Comparison of ENCODE assay signal across 2 cellular contexts in the genomic region with DNA sequence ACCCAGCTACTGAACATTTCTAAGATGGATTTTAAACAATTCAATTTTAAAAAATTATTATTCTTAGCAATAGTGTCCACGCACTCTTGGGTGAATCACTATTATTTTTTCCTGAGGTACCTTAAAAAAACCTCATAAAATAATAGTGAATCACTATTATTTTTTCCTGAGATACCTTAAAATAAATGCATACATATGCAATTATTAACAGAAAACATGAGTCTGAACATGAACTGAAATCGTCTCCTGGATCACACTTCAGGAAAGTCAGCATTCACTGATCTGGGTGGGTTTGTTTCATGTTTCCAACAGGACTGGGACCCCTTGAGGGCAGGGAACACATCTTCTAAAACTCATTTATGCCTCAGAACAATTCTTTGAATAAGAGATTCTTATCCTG.
TF ChIP-seq lines count a peak whose summit lies in the region.

No MANE protein-coding gene starts in this region.

TF ChIP-seq in HepG2, 621 proteins besides CTCF, POLR2A, EP300 and RAD21:
- peak; percentile 42 for TF ChIP-seq MAFF (IDR thresholded peaks at IDR 0.05; ENCODE audit: low read depth, low read length)
- TF ChIP-seq, protein P1, sequence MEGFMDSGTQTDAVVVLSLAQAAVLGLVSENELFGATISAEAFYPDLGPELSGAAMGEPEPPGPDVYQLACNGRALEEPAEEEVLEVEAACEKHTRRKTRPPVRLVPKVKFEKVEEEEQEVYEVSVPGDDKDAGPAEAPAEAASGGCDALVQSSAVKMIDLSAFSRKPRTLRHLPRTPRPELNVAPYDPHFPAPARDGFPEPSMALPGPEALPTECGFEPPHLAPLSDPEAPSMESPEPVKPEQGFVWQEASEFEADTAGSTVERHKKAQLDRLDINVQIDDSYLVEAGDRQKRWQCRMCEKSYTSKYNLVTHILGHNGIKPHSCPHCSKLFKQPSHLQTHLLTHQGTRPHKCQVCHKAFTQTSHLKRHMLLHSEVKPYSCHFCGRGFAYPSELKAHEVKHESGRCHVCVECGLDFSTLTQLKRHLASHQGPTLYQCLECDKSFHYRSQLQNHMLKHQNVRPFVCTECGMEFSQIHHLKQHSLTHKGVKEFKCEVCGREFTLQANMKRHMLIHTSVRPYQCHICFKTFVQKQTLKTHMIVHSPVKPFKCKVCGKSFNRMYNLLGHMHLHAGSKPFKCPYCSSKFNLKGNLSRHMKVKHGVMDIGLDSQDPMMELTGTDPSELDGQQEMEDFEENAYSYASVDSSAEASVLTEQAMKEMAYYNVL (CRISPR knock-in tag; IDR thresholded peaks at IDR 0.05; ENCODE audit: borderline replicate concordance): no peak
- peak in 1 of 2 experiments; percentile 64; a peak in 2 of 4 replicates for TF ChIP-seq MAFK (conservative IDR thresholded peaks at IDR 0.05 in 1 of 2, IDR thresholded peaks at IDR 0.05 in 1 of 2; ENCODE audit: low read length in 2 of 2)
TF ChIP-seq in HepG2: peak in this region for 2.

TF ChIP-seq in K562, 482 proteins besides CTCF, POLR2A, EP300 and RAD21:
- TF ChIP-seq ZFPM2 (CRISPR knock-in tag; IDR thresholded peaks at IDR 0.05) (no peak), ZNF316 (IDR thresholded peaks at IDR 0.05) (peak; percentile 66)
